1 cellular context compared by ENCODE assay signal in the genomic region with DNA sequence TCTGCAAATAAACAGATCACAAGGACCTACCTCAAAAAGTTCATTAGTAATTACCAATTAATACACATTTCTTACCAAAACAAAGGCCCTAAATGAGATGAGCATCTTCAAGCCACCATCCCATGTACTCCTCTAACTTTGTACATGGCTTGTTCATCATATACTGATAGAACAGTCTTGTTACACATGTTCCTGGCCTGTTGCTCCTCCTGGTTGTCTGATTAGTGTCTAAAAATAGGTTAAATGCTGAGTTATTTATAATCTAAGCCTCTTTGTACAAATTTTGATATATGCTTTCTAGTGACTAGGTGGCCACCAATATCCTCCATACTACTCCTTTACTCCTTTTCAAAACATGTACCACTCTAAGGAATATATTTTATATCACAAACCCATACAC.
TF ChIP-seq lines count a peak whose summit lies in the region.

No MANE protein-coding gene starts in this region.

TF ChIP-seq in GM12878, 131 proteins besides CTCF, POLR2A, EP300 and RAD21:
- TF ChIP-seq ZNF207 (IDR thresholded peaks at IDR 0.05; ENCODE audit: borderline replicate concordance) (no peak), CBX5 (IDR thresholded peaks at IDR 0.05; ENCODE audit: low read depth) (no peak)
